ENCODE assay signal across 9 cellular contexts in genomic region chr1:155079210-155079486, GRCh38. TPM values are rescaled to one million over a fixed set of nuclear protein-coding genes. Genes with fewer than 3 reads are reported as not detected.
DNase-seq lines count a peak whose midpoint lies in the region; ATAC-seq and TF ChIP-seq lines count a peak whose summit lies in the region.
"Had no signal": no experiment of that assay in that cellular context is flagged by ENCODE, and none has a peak within 500 bp of the region (broad histone marks: within the 10 kb centered on the region; RNA-seq: fewer than 3 reads in every experiment).

No MANE protein-coding gene starts in this region.

- peak overlapping the region; percentile 1 for H3K27ac Mint-ChIP-seq in CD4-positive, alpha-beta T cell
- H3K27ac Mint-ChIP-seq in neural progenitor cell, result peak overlapping the region; percentile 14

- no peaks in the 10 kb centered on the region for H3K9me3 Mint-ChIP-seq in CD4-positive, alpha-beta T cell
- H3K9me3 Mint-ChIP-seq in neural progenitor cell, result no peaks in the 10 kb centered on the region

- H3K36me3 Mint-ChIP-seq in CD4-positive, alpha-beta T cell (ENCODE audit: low read depth), result no peaks in the 10 kb centered on the region
- no peaks in the 10 kb centered on the region for H3K36me3 Mint-ChIP-seq in neural progenitor cell

- H3K36me3 ChIP-seq in OCI-LY3 (replicated peaks; ENCODE audit: low read depth, low read length) (no peaks in the 10 kb centered on the region), ectodermal cell (ENCODE audit: control insufficient read depth, insufficient read depth, low read length) (no peaks in the 10 kb centered on the region), neural progenitor cell (no peaks in the 10 kb centered on the region)

- H4K20me1 ChIP-seq in OCI-LY3 (ENCODE audit: insufficient read depth, low read length) (no peaks in the 10 kb centered on the region), neural progenitor cell (ENCODE audit: low read depth) (peaks cover 21% of the 10 kb centered on the region)

- 8 to 12% methylated on average over 10 of the region's 10 CpGs for WGBS in ectodermal cell, 2 experiments

- POLR2A ChIA-PET in CD4-positive, alpha-beta T cell (lab: Charles Lee), result interaction anchor here (0.8 to 2.6 kb wide), 6 partner anchors 9 to 94 kb away, joined by 3 to 6 read pairs (median 4); partner anchors contain the start of genes ADAM15, EFNA4 and KRTCAP2

- TF ChIP-seq CTCF in CD4-positive, alpha-beta T cell (IDR thresholded peaks at IDR 0.05), result no peak
- no peak for TF ChIP-seq CTCF in OCI-LY3 (IDR thresholded peaks at IDR 0.05; ENCODE audit: low read depth, low read length)
- no peak for TF ChIP-seq CTCF in neural progenitor cell (IDR thresholded peaks at IDR 0.05)

- peaks cover 66% of the 10 kb centered on the region for H3F3A ChIP-seq in neural progenitor cell (ENCODE audit: low read depth)

- peaks cover 43% of the 10 kb centered on the region for H3K27me3 ChIP-seq in CD4-positive, alpha-beta T cell (ENCODE audit: control insufficient read depth, insufficient read depth, low read length)
- H3K27me3 ChIP-seq in OCI-LY3 (ENCODE audit: low read depth, low read length) (peaks cover 21% of the 10 kb centered on the region), ectodermal cell (ENCODE audit: control insufficient read depth, insufficient read depth, low read length, poor library complexity, severe bottlenecking) (peaks cover 74% of the 10 kb centered on the region), neural progenitor cell (peaks cover 78% of the 10 kb centered on the region)

- H3K79me2 ChIP-seq in OCI-LY3 (ENCODE audit: low read length), result no peaks in the 10 kb centered on the region
- H3K79me2 ChIP-seq in neural progenitor cell (ENCODE audit: low read depth), result no peaks in the 10 kb centered on the region

- no peak overlapping the region for H3K27ac ChIP-seq in CD4-positive, alpha-beta T cell (ENCODE audit: low read depth, low read length)
- H3K27ac ChIP-seq in OCI-LY3 (ENCODE audit: low read length) (no peak overlapping the region), ectodermal cell (ENCODE audit: insufficient read depth, low read depth, low read length, poor library complexity, severe bottlenecking) (no peak overlapping the region), neural progenitor cell (no peak overlapping the region)

- H3K4me3 ChIP-seq in OCI-LY3 (ENCODE audit: low read length), result peak overlapping the region; percentile 77
- peak overlapping the region; percentile 51 for H3K4me3 ChIP-seq in ectodermal cell (ENCODE audit: insufficient read depth, low read depth, low read length)
- peak overlapping the region; percentile 80 for H3K4me3 ChIP-seq in neural progenitor cell

- H3K4me1 ChIP-seq in OCI-LY3 (ENCODE audit: low read length) (peaks cover 31% of the 10 kb centered on the region), ectodermal cell (ENCODE audit: control insufficient read depth, insufficient read depth, low read length) (peaks cover 43% of the 10 kb centered on the region), neural progenitor cell (peaks cover 31% of the 10 kb centered on the region)

- H3K4me1 Mint-ChIP-seq in CD4-positive, alpha-beta T cell (ENCODE audit: low read depth), result peaks cover 53% of the 10 kb centered on the region
- H3K4me1 Mint-ChIP-seq in neural progenitor cell, result peaks cover 53% of the 10 kb centered on the region

- peak; percentile 5 for ATAC-seq in CD4-positive, alpha-beta T cell (ENCODE audit: poor library complexity)
- ATAC-seq in HG03342 (IDR thresholded peaks at IDR 0.05; ENCODE audit: unreplicated experiment), result no peak
- no peak for ATAC-seq in HG03175 (IDR thresholded peaks at IDR 0.05; ENCODE audit: unreplicated experiment)
- no peak for ATAC-seq in HG03354 (IDR thresholded peaks at IDR 0.05; ENCODE audit: poor library complexity, severe bottlenecking, unreplicated experiment)

- CTCF ChIA-PET in CD4-positive, alpha-beta T cell (lab: Charles Lee), result interaction anchor here (0.8 to 1.5 kb wide), 2 partner anchors 9 to 18 kb away, joined by 3 to 6 read pairs; no protein-coding TSS in a partner anchor

- H3K9me3 ChIP-seq in CD4-positive, alpha-beta T cell (ENCODE audit: control insufficient read depth, low read length), result no peaks in the 10 kb centered on the region
- no peaks in the 10 kb centered on the region for H3K9me3 ChIP-seq in OCI-LY3 (ENCODE audit: insufficient read depth, low read length)
- H3K9me3 ChIP-seq in ectodermal cell (ENCODE audit: control insufficient read depth, low read length), result no peaks in the 10 kb centered on the region
- no peaks in the 10 kb centered on the region for H3K9me3 ChIP-seq in neural progenitor cell (ENCODE audit: low read depth)

- H3K9ac ChIP-seq in OCI-LY3 (ENCODE audit: low read length), result peak overlapping the region; percentile 28; the same call in 1 of the 2 replicates
- H3K9ac ChIP-seq in neural progenitor cell, result no peak overlapping the region

- no peak for DNase-seq in CD4-positive, alpha-beta T cell
- no peak for DNase-seq in neural progenitor cell (ENCODE audit: low spot score)
- DNase-seq in NCI-H82 treated with DMSO at 0.1 percent for 48 hours (lab: John Stamatoyannopoulos, UW; ENCODE audit: unreplicated experiment), result no peak

- H2AFZ ChIP-seq in OCI-LY3 (ENCODE audit: low read depth, low read length), result no peak overlapping the region
- H2AFZ ChIP-seq in neural progenitor cell (replicated peaks), result peak overlapping the region; percentile 22

- peak overlapping the region; percentile 86 for H3K4me3 Mint-ChIP-seq in CD4-positive, alpha-beta T cell
- H3K4me3 Mint-ChIP-seq in neural progenitor cell, result peak overlapping the region; percentile 94

- H3K27me3 Mint-ChIP-seq in CD4-positive, alpha-beta T cell, result peaks cover 34% of the 10 kb centered on the region
- peaks cover 49% of the 10 kb centered on the region for H3K27me3 Mint-ChIP-seq in neural progenitor cell (ENCODE audit: insufficient read depth, low read depth)

- intact Hi-C loops in CD4-positive, alpha-beta T cell (cut with DNase I, micrococcal nuclease), result no loop called here

- H3K4me2 ChIP-seq in OCI-LY3 (ENCODE audit: low read length) (peak overlapping the region; percentile 76), neural progenitor cell (peak overlapping the region; percentile 98)

RNA-seq across cellular contexts. Expression of gene EFNA3, which starts 0.5 kb away (rescaled TPM):
- total RNA-seq in CD4-positive, alpha-beta T cell, result under 1 TPM; 0.22 to 0.47 TPM
- polyA plus RNA-seq in ectodermal cell (2013, experiment 1 of 4), result 8.6 TPM
- polyA plus RNA-seq in ectodermal cell (2013, experiment 2 of 4), result 7.6 TPM
- 7.6 TPM for polyA plus RNA-seq in ectodermal cell (2013, experiment 3 of 4)
- polyA plus RNA-seq in ectodermal cell (2013, experiment 4 of 4), result 6.8 TPM
- 4.0 and 9.6 TPM in 2 replicates for total RNA-seq in neural progenitor cell (ENCODE audit: low replicate concordance)

RNA-seq across cellular contexts. Expression of gene EFNA4, which starts 15.6 kb away (rescaled TPM):
- total RNA-seq in CD4-positive, alpha-beta T cell, result 1 to 10 TPM; 2.4 to 3.3 TPM
- polyA plus RNA-seq in ectodermal cell (2013, experiment 1 of 4), result 26.4 TPM
- 21.2 TPM for polyA plus RNA-seq in ectodermal cell (2013, experiment 2 of 4)
- 23.0 TPM for polyA plus RNA-seq in ectodermal cell (2013, experiment 3 of 4)
- 24.4 TPM for polyA plus RNA-seq in ectodermal cell (2013, experiment 4 of 4)
- 10.7 and 18.4 TPM in 2 replicates for total RNA-seq in neural progenitor cell (ENCODE audit: low replicate concordance)

RNA-seq across cellular contexts. Expression of gene ADAM15, which starts 28.0 kb away (rescaled TPM):
- total RNA-seq in CD4-positive, alpha-beta T cell, result 10 to 100 TPM; 17.2 to 20.1 TPM
- 34.7 TPM for polyA plus RNA-seq in ectodermal cell (2013, experiment 1 of 4)
- 31.6 TPM for polyA plus RNA-seq in ectodermal cell (2013, experiment 2 of 4)
- polyA plus RNA-seq in ectodermal cell (2013, experiment 3 of 4), result 21.0 TPM
- 22.3 TPM for polyA plus RNA-seq in ectodermal cell (2013, experiment 4 of 4)
- 15.7 and 44.9 TPM in 2 replicates for total RNA-seq in neural progenitor cell (ENCODE audit: low replicate concordance)

RNA-seq across cellular contexts. Expression of gene DCST1, which starts 45.5 kb away (rescaled TPM):
- under 1 TPM; 0.33 to 0.39 TPM for total RNA-seq in CD4-positive, alpha-beta T cell
- polyA plus RNA-seq in ectodermal cell (2013, experiment 1 of 4), result not detected
- polyA plus RNA-seq in ectodermal cell (2013, experiment 2 of 4), result not detected
- not detected for polyA plus RNA-seq in ectodermal cell (2013, experiment 3 of 4)
- not detected for polyA plus RNA-seq in ectodermal cell (2013, experiment 4 of 4)
- not detected in 2 replicates for total RNA-seq in neural progenitor cell (ENCODE audit: low replicate concordance)
- total RNA-seq: urinary bladder had no signal
- polyA plus RNA-seq: urinary bladder had no signal

RNA-seq across cellular contexts. Expression of gene DCST2, which starts 45.6 kb away (rescaled TPM):
- 1 to 10 TPM; 1.4 to 2.2 TPM for total RNA-seq in CD4-positive, alpha-beta T cell
- polyA plus RNA-seq in ectodermal cell (2013, experiment 1 of 4), result 2.0 TPM
- 2.2 TPM for polyA plus RNA-seq in ectodermal cell (2013, experiment 2 of 4)
- polyA plus RNA-seq in ectodermal cell (2013, experiment 3 of 4), result 2.4 TPM
- polyA plus RNA-seq in ectodermal cell (2013, experiment 4 of 4), result 4.4 TPM
- total RNA-seq in neural progenitor cell (ENCODE audit: low replicate concordance), result 1.8 and 2.0 TPM in 2 replicates
